9 cellular contexts compared by ENCODE assay signal in the genomic region with DNA sequence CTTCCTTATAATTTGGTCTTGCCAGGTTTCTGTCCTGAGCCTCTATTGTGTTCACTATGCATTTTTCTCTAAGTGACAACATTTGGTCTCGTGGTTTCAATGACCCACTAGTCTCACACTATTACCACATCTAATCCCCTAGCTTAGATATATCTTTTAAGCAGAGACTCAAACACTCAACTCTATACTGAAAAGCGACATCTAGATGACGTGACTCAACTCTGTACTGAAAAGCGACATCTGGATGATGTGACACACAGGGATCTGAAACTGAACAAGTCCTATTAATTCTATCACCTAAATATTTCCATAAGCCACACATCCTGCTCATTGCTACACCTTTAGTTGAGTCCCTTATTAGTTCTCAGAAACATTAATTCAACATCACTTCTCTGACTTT.
DNase-seq lines count a peak whose midpoint lies in the region; ATAC-seq and TF ChIP-seq lines count a peak whose summit lies in the region.
"Had no signal": no experiment of that assay in that cellular context is flagged by ENCODE, and none has a peak within 500 bp of the region (broad histone marks: within the 10 kb centered on the region; RNA-seq: fewer than 3 reads in every experiment).

No MANE protein-coding gene starts in this region.

- ATAC-seq in GM18868 (IDR thresholded peaks at IDR 0.05; ENCODE audit: unreplicated experiment) (peak; percentile 99), HG02623 (IDR thresholded peaks at IDR 0.05; ENCODE audit: unreplicated experiment) (peak; percentile 99), HG03571 (IDR thresholded peaks at IDR 0.05; ENCODE audit: unreplicated experiment) (peak; percentile 100)

- no peaks in the 10 kb centered on the region for H3K36me3 ChIP-seq in breast epithelium

- no peaks in the 10 kb centered on the region for H3K9me3 ChIP-seq in breast epithelium

- intact Hi-C loops in breast epithelium (cut with DNase I; ENCODE audit: low total_unique reads) = no loop called here

- no peaks in the 10 kb centered on the region for H3K27me3 ChIP-seq in breast epithelium

- no peak for TF ChIP-seq POLR2A in breast epithelium (IDR thresholded peaks at IDR 0.05)

- DNase-seq in AG10803 (ENCODE audit: low read depth) = peak; percentile 16
- DNase-seq in DMS153 treated with DMSO at 0.1 percent for 48 hours (lab: John Stamatoyannopoulos, UW; ENCODE audit: unreplicated experiment) = no peak
- DNase-seq in HPDE6-E6E7 (ENCODE audit: extremely low spot score) = no peak
- DNase-seq in NCI-H748 (lab: John Stamatoyannopoulos, UW; ENCODE audit: unreplicated experiment) = no peak
- DNase-seq in breast epithelium (ENCODE audit: low spot score in 2 of 2) = no peak
- DNase-seq: NCI-H524 treated with DMSO at 0.1 percent for 48 hours had no signal

- no peak overlapping the region for H3K27ac ChIP-seq in breast epithelium

- H3K4me3 ChIP-seq in AG10803 (ENCODE audit: low read length) (no peak overlapping the region), breast epithelium (no peak overlapping the region)

- TF ChIP-seq CTCF in AG10803 (conservative IDR thresholded peaks at IDR 0.05; ENCODE audit: low read length) (no peak), breast epithelium (IDR thresholded peaks at IDR 0.05) (no peak)

- H3K4me1 ChIP-seq in breast epithelium = no peaks in the 10 kb centered on the region
